ENCODE assay signal across 9 cellular contexts in genomic region chr20:48329676-48330644, GRCh38.
DNase-seq lines count a peak whose midpoint lies in the region; ATAC-seq, FAIRE-seq and TF ChIP-seq lines count a peak whose summit lies in the region.
"Had no signal": no experiment of that assay in that cellular context is flagged by ENCODE, and none has a peak within 500 bp of the region (broad histone marks: within the 10 kb centered on the region; RNA-seq: fewer than 3 reads in every experiment).

No MANE protein-coding gene starts in this region.

- H3K4me3 Mint-ChIP-seq in activated CD8-positive, alpha-beta memory T cell treated with anti-CD3 and anti-CD28 coated beads, Interleukin-2, amount 10 ng/mL, durations not matched to agents 7 days and 5 days, result no peak overlapping the region
- H3K4me3 Mint-ChIP-seq: T-helper 17 cell had no signal

- no peaks in the 10 kb centered on the region for H3K9me2 ChIP-seq in MM.1S (replicated peaks; ENCODE audit: insufficient read depth, low read length)

- H3K4me1 Mint-ChIP-seq in activated CD8-positive, alpha-beta memory T cell treated with anti-CD3 and anti-CD28 coated beads, Interleukin-2, amount 10 ng/mL, durations not matched to agents 7 days and 5 days, result no peaks in the 10 kb centered on the region

- FAIRE-seq in bronchial epithelial cell (lab: Jason Lieb, UNC), result no peak

- H3K27me3 ChIP-seq in MM.1S (replicated peaks; ENCODE audit: insufficient read depth, low read length) (no peaks in the 10 kb centered on the region), bronchial epithelial cell (ENCODE audit: control insufficient read depth, insufficient read depth, low read length) (no peaks in the 10 kb centered on the region), osteoblast (ENCODE audit: insufficient read depth, low read length) (peaks cover 46% of the 10 kb centered on the region)

- no peak overlapping the region for H2AFZ ChIP-seq in MM.1S (ENCODE audit: low read length)
- no peak overlapping the region for H2AFZ ChIP-seq in osteoblast (ENCODE audit: low read length)

- no peaks in the 10 kb centered on the region for H3F3A ChIP-seq in MM.1S (ENCODE audit: insufficient read depth, low read length)

- H3K36me3 ChIP-seq in MM.1S (replicated peaks; ENCODE audit: insufficient read depth, low read length), result no peaks in the 10 kb centered on the region
- H3K36me3 ChIP-seq in bronchial epithelial cell (ENCODE audit: control insufficient read depth, insufficient read depth, low read length), result no peaks in the 10 kb centered on the region
- no peaks in the 10 kb centered on the region for H3K36me3 ChIP-seq in osteoblast (ENCODE audit: insufficient read depth, low read length)

- no peaks in the 10 kb centered on the region for H3K9me3 Mint-ChIP-seq in activated CD8-positive, alpha-beta memory T cell treated with anti-CD3 and anti-CD28 coated beads, Interleukin-2, amount 10 ng/mL, durations not matched to agents 7 days and 5 days (ENCODE audit: low read depth)

- no peak overlapping the region for H3K27ac Mint-ChIP-seq in activated CD8-positive, alpha-beta memory T cell treated with anti-CD3 and anti-CD28 coated beads, Interleukin-2, amount 10 ng/mL, durations not matched to agents 7 days and 5 days
- H3K27ac Mint-ChIP-seq: T-helper 17 cell had no signal

- no peak overlapping the region for H3K27ac ChIP-seq in MM.1S (ENCODE audit: low read length)
- H3K27ac ChIP-seq in osteoblast (ENCODE audit: low read depth, low read length), result no peak overlapping the region

- H3K79me2 ChIP-seq in MM.1S (ENCODE audit: low read length), result no peaks in the 10 kb centered on the region
- no peaks in the 10 kb centered on the region for H3K79me2 ChIP-seq in osteoblast (ENCODE audit: insufficient read depth, low read length)

- ATAC-seq in activated CD8-positive, alpha-beta memory T cell treated with anti-CD3 and anti-CD28 coated beads, Interleukin-2, amount 10 ng/mL, durations not matched to agents 7 days and 5 days, result no peak
- ATAC-seq: left lobe of liver, T-helper 17 cell had no signal

- no peaks in the 10 kb centered on the region for H3K36me3 Mint-ChIP-seq in activated CD8-positive, alpha-beta memory T cell treated with anti-CD3 and anti-CD28 coated beads, Interleukin-2, amount 10 ng/mL, durations not matched to agents 7 days and 5 days

- no peak overlapping the region for H3K4me3 ChIP-seq in GM12865 (ENCODE audit: low read depth, low read length)
- no peak overlapping the region for H3K4me3 ChIP-seq in MM.1S (ENCODE audit: low read length)
- H3K4me3 ChIP-seq in bronchial epithelial cell (ENCODE audit: low read depth, low read length), result no peak overlapping the region
- no peak overlapping the region for H3K4me3 ChIP-seq in osteoblast (ENCODE audit: insufficient read depth, low read length)

- H3K9ac ChIP-seq in MM.1S (ENCODE audit: low read length), result no peak overlapping the region

- CTCF ChIA-PET in activated CD8-positive, alpha-beta memory T cell treated with anti-CD3 and anti-CD28 coated beads, Interleukin-2, amount 10 ng/mL, durations not matched to agents 7 days and 5 days (lab: Charles Lee), result no interaction called here

- DNase-seq in GM12865 (ENCODE audit: low read depth) (peak; percentile 29), MM.1S (no peak), bronchial epithelial cell (ENCODE audit: low read depth) (peak; percentile 11), osteoblast (ENCODE audit: insufficient read length, low spot score, missing footprints) (peak; percentile 87), T-helper 1 cell (no peak)
- DNase-seq in activated CD8-positive, alpha-beta memory T cell treated with anti-CD3 and anti-CD28 coated beads, Interleukin-2, amount 10 ng/mL, durations not matched to agents 7 days and 5 days, result no peak
- DNase-seq in NK-92 treated with Interleukin-12 subunit alpha and Interleukin-12 subunit beta, amount 100 ng/mL, for 24 hours (lab: John Stamatoyannopoulos, UW), result no peak
- DNase-seq: T-helper 17 cell had no signal

- TF ChIP-seq CTCF in GM12865 (IDR thresholded peaks at IDR 0.05; ENCODE audit: insufficient read depth, low read depth, low read length, missing control alignments) (peak; percentile 36), MM.1S (IDR thresholded peaks at IDR 0.05; ENCODE audit: low read length) (peak; percentile 38), bronchial epithelial cell (IDR thresholded peaks at IDR 0.05; ENCODE audit: insufficient read depth, low read length, severe bottlenecking) (peak; percentile 11), osteoblast (IDR thresholded peaks at IDR 0.05; ENCODE audit: extremely low read depth, low read depth, low read length) (peak; percentile 10)

- H3K4me2 ChIP-seq in MM.1S (ENCODE audit: low read depth, low read length) (no peak overlapping the region), osteoblast (ENCODE audit: insufficient read depth, low read length) (no peak overlapping the region)

- no peaks in the 10 kb centered on the region; the same call in 1 of the 2 replicates for H3K4me1 ChIP-seq in MM.1S (ENCODE audit: low read length)
- H3K4me1 ChIP-seq in osteoblast (ENCODE audit: insufficient read depth, low read length), result no peaks in the 10 kb centered on the region

- H4K20me1 ChIP-seq in MM.1S (ENCODE audit: insufficient read depth, low read length) (no peaks in the 10 kb centered on the region), osteoblast (ENCODE audit: insufficient read depth, low read length) (no peaks in the 10 kb centered on the region)

- no peaks in the 10 kb centered on the region for H3K9me3 ChIP-seq in MM.1S (replicated peaks; ENCODE audit: insufficient read depth, low read length)
- H3K9me3 ChIP-seq in osteoblast (ENCODE audit: low read depth, low read length), result no peaks in the 10 kb centered on the region

- H3K27me3 Mint-ChIP-seq in activated CD8-positive, alpha-beta memory T cell treated with anti-CD3 and anti-CD28 coated beads, Interleukin-2, amount 10 ng/mL, durations not matched to agents 7 days and 5 days, result peaks cover 26% of the 10 kb centered on the region

Comparison
In these comparisons a context has a peak if more than half of its experiments do, and no peak if none do; other contexts are left out.
1. DNase-seq: peak in GM12865 (single experiment), bronchial epithelial cell (single experiment) and osteoblast (single experiment); none in MM.1S (single experiment), activated CD8-positive, alpha-beta memory T cell treated with anti-CD3 and anti-CD28 coated beads, Interleukin-2, amount 10 ng/mL, durations not matched to agents 7 days and 5 days (single experiment), T-helper 1 cell (0 of 5) and NK-92 treated with Interleukin-12 subunit alpha and Interleukin-12 subunit beta, amount 100 ng/mL, for 24 hours (single experiment).
2. Peak in every context shown above with its lines, with median percentiles within 50 percentile points of each other: CTCF ChIP-seq.